ENCODE assay signal across 1 cellular context in the genomic region with DNA sequence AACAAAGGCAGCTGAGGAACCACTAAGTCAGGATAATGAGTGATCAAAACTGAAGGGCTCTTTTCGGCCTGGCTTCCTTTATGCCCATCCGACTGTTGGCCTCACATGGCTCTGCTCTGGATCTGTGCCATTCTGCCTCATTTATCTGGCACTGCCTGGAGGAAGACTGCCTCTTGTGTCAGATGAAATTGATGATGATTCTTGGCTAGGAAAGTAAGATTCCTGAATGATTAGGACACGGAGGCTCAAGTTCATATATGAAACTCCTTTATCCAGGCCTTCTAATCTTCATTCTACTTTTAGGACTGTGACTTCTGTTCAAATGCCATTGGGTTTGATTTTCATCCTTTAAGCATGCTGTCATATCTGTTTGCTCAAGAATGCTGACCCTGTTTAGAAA.
TF ChIP-seq lines count a peak whose summit lies in the region.

No MANE protein-coding gene starts in this region.

TF ChIP-seq in SK-N-SH, 30 proteins besides CTCF, POLR2A, EP300 and RAD21 (continued from another document):
- TF ChIP-seq TEAD4 (IDR thresholded peaks at IDR 0.05; ENCODE audit: borderline replicate concordance, insufficient read depth) (no peak), GABPA (IDR thresholded peaks at IDR 0.05; ENCODE audit: low read depth) (no peak), RCOR1 (IDR thresholded peaks at IDR 0.05; ENCODE audit: low read length) (0 out of 2 replicates have a peak, but pooled peaks have one; percentile 32), TCF12 (IDR thresholded peaks at IDR 0.05) (no peak), MXI1 (IDR thresholded peaks at IDR 0.05; ENCODE audit: low read depth, low read length) (peak; percentile 18; the same call in 1 of the 2 replicates), IRF3 (IDR thresholded peaks at IDR 0.05; ENCODE audit: low read depth, low read length) (no peak), RFX5 (IDR thresholded peaks at IDR 0.05; ENCODE audit: low read length) (no peak), POLR2AphosphoS5 (IDR thresholded peaks at IDR 0.05; ENCODE audit: low read depth, low read length) (no peak), FOXJ3 (CRISPR knock-in tag; IDR thresholded peaks at IDR 0.05) (no peak), NFIC (IDR thresholded peaks at IDR 0.05; ENCODE audit: borderline replicate concordance) (no peak), ELF1 (IDR thresholded peaks at IDR 0.05) (no peak), NRF1 (IDR thresholded peaks at IDR 0.05; ENCODE audit: low read depth, low read length) (no peak), FOSL2 (IDR thresholded peaks at IDR 0.05; ENCODE audit: borderline replicate concordance, low read depth) (no peak), EZH2phosphoT487 (IDR thresholded peaks at IDR 0.05; ENCODE audit: borderline replicate concordance, low read depth) (no peak), FOXM1 (IDR thresholded peaks at IDR 0.05; ENCODE audit: low read depth) (no peak), GATA2 (CRISPR knock-in tag; IDR thresholded peaks at IDR 0.05) (peak; percentile 67), RXRA (IDR thresholded peaks at IDR 0.05; ENCODE audit: borderline replicate concordance, low read depth) (no peak), REST (IDR thresholded peaks at IDR 0.05; ENCODE audit: low read depth, low read length) (no peak), TAF1 (IDR thresholded peaks at IDR 0.05; ENCODE audit: borderline replicate concordance, low read depth, low read length) (no peak), YY1 (IDR thresholded peaks at IDR 0.05; ENCODE audit: low read depth) (no peak)
- TF ChIP-seq, protein P1, sequence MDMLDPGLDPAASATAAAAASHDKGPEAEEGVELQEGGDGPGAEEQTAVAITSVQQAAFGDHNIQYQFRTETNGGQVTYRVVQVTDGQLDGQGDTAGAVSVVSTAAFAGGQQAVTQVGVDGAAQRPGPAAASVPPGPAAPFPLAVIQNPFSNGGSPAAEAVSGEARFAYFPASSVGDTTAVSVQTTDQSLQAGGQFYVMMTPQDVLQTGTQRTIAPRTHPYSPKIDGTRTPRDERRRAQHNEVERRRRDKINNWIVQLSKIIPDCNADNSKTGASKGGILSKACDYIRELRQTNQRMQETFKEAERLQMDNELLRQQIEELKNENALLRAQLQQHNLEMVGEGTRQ (IDR thresholded peaks at IDR 0.05; ENCODE audit: borderline replicate concordance, low read depth, low read length) = no peak
- TF ChIP-seq, protein P2, sequence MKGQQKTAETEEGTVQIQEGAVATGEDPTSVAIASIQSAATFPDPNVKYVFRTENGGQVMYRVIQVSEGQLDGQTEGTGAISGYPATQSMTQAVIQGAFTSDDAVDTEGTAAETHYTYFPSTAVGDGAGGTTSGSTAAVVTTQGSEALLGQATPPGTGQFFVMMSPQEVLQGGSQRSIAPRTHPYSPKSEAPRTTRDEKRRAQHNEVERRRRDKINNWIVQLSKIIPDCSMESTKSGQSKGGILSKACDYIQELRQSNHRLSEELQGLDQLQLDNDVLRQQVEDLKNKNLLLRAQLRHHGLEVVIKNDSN (IDR thresholded peaks at IDR 0.05; ENCODE audit: borderline replicate concordance, low read depth) = no peak
